ENCODE assay signal across 8 cellular contexts in the genomic region with DNA sequence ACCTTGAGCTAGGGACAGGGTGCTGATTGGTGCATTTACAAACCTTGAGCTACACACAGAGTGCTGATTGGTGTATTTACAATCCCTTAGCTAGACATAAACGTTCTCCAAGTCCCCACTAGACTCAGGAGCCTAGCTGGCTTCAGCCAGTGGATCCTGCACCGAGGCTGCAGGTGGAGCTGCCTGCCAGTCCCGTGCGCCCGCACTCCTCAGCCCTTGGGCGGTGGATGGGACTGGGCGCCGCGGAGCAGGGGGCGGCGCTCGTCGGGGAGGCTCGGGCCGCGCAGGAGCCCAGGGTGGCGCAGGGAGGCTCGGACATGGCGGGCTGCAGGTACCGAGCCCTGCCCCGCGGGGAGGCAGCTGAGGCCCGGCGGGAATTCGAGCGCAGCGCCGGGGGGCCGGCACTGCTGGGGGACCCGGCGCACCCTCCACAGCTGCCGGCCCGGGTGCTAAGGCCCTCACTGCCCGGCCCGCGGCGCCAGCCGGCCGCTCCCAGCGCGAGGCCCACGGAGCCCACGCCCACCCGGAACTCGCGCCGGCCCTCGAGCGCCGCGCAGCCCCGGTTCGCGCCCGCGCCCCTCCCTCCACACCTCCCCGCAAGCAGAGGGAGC.
DNase-seq lines count a peak whose midpoint lies in the region; ATAC-seq and TF ChIP-seq lines count a peak whose summit lies in the region.
"Not testable (repeated sequence)": the region's sequence is repeated elsewhere in the genome, so short reads cannot be mapped to it uniquely, and the experiment has no call there.

No MANE protein-coding gene starts in this region.

- H3K9me3 ChIP-seq in CD8-positive, alpha-beta memory T cell (ENCODE audit: low read length); gastroesophageal sphincter; lower lobe of right lung; thymus (ENCODE audit: control insufficient read depth): not testable (repeated sequence)

- not testable (repeated sequence) for H3K36me3 ChIP-seq in CD8-positive, alpha-beta memory T cell (ENCODE audit: insufficient read depth, low read length); gastroesophageal sphincter; lower lobe of right lung; thymus (ENCODE audit: control insufficient read depth, insufficient read depth)

- TF ChIP-seq POLR2A in gastroesophageal sphincter (IDR thresholded peaks at IDR 0.05), result not testable (repeated sequence)

- CTCF ChIA-PET in CD8-positive, alpha-beta memory T cell (lab: Charles Lee), result interaction anchor here (1.7 kb wide), 1 partner anchor 13 kb away, joined by 4 read pairs; no protein-coding TSS in a partner anchor

- TF ChIP-seq CTCF in gastroesophageal sphincter (IDR thresholded peaks at IDR 0.05); lower lobe of right lung (IDR thresholded peaks at IDR 0.05): not testable (repeated sequence)

- H3K4me1 ChIP-seq in CD8-positive, alpha-beta memory T cell (ENCODE audit: insufficient read depth, low read length), result peaks cover 18% of the 10 kb centered on the region
- H3K4me1 ChIP-seq in gastroesophageal sphincter (peaks cover 0 to 16% (median 5%) of the 10 kb centered on the region in 3 donors), lower lobe of right lung (peaks cover 21% of the 10 kb centered on the region)
- H3K4me1 ChIP-seq in thymus (ENCODE audit: control insufficient read depth, insufficient read depth, low read length), result not testable (repeated sequence)

- H3K27me3 Mint-ChIP-seq in CD8-positive, alpha-beta memory T cell, result peaks cover 26 to 43% of the 10 kb centered on the region in 2 donors

- H3K27ac Mint-ChIP-seq in CD8-positive, alpha-beta memory T cell; activated naive CD4-positive, alpha-beta T cell treated with anti-CD3 and anti-CD28 coated beads, Interleukin-2, amount 50 U/mL, for 72 hours: not testable (repeated sequence)

- not testable (repeated sequence) for H3K9me3 Mint-ChIP-seq in CD8-positive, alpha-beta memory T cell; activated naive CD4-positive, alpha-beta T cell treated with anti-CD3 and anti-CD28 coated beads, Interleukin-2, amount 50 U/mL, for 72 hours

- H3K27ac ChIP-seq in CD8-positive, alpha-beta memory T cell (ENCODE audit: low read depth, low read length); gastroesophageal sphincter; lower lobe of right lung; thymus (ENCODE audit: low read depth): not testable (repeated sequence)

- H3K4me3 Mint-ChIP-seq in CD8-positive, alpha-beta memory T cell, result peak overlapping the region; percentile 21 to 83 (median 70)

- WGBS in gastroesophageal sphincter (ENCODE audit: low coverage in 1 of 2), 2 donors, result no CpG with 5 or more reads among the region's 57 CpGs
- WGBS in thymus, result 4% methylated on average over 57 of the region's 57 CpGs

- POLR2A ChIA-PET in CD8-positive, alpha-beta memory T cell (lab: Charles Lee), result interaction anchor here (0.8 kb wide), 1 partner anchor 13 kb away, joined by 3 read pairs; no protein-coding TSS in a partner anchor

- not testable (repeated sequence) for H3K36me3 Mint-ChIP-seq in CD8-positive, alpha-beta memory T cell
- H3K36me3 Mint-ChIP-seq in activated naive CD4-positive, alpha-beta T cell treated with anti-CD3 and anti-CD28 coated beads, Interleukin-2, amount 50 U/mL, for 72 hours, result peaks cover 9 to 15% of the 10 kb centered on the region in 2 donors

- peak in 3 of 5 donors; percentile 21 to 31 (median 24) for DNase-seq in CD8-positive, alpha-beta memory T cell
- peak; percentile 23 to 57 for DNase-seq in NCI-H1930 (lab: John Stamatoyannopoulos, UW)
- peak; percentile 27 to 47 for DNase-seq in activated naive CD4-positive, alpha-beta T cell treated with anti-CD3 and anti-CD28 coated beads, Interleukin-2, amount 50 U/mL, for 72 hours (ENCODE audit: low spot score in 2 of 2)
- DNase-seq in lower lobe of right lung, result peak; percentile 39
- DNase-seq in sciatic nerve (ENCODE audit: low spot score), result peak; percentile 15

- intact Hi-C loops in lower lobe of right lung (cut with DNase I); sciatic nerve (cut with DNase I): not testable (repeated sequence)

- not testable (repeated sequence) for TF ChIP-seq EP300 in gastroesophageal sphincter (IDR thresholded peaks at IDR 0.05)

- H3K4me3 ChIP-seq in CD8-positive, alpha-beta memory T cell (ENCODE audit: low read length), result peak overlapping the region; percentile 26
- H3K4me3 ChIP-seq in gastroesophageal sphincter (peak overlapping the region in 1 of 2 donors; percentile 46), lower lobe of right lung (peak overlapping the region; percentile 50), thymus (ENCODE audit: low read length) (peak overlapping the region; percentile 35)

- H3K27me3 ChIP-seq in CD8-positive, alpha-beta memory T cell (ENCODE audit: insufficient read depth, low read length, poor library complexity, severe bottlenecking), result peaks cover 11% of the 10 kb centered on the region
- H3K27me3 ChIP-seq in gastroesophageal sphincter (peaks cover 92% of the 10 kb centered on the region), lower lobe of right lung (ENCODE audit: low read depth) (peaks cover 34% of the 10 kb centered on the region), thymus (ENCODE audit: control insufficient read depth, insufficient read depth) (peaks cover 32% of the 10 kb centered on the region)

- peaks cover 18 to 38% (median 25%) of the 10 kb centered on the region in 3 donors for H3K4me1 Mint-ChIP-seq in CD8-positive, alpha-beta memory T cell

- ATAC-seq in activated CD4-positive, CD25-positive, alpha-beta regulatory T cell treated with anti-CD3 and anti-CD28 coated beads, Interleukin-2, amount 50 U/mL, for 24 hours, result peak; percentile 14 to 19
- ATAC-seq in activated naive CD4-positive, alpha-beta T cell treated with anti-CD3 and anti-CD28 coated beads, Interleukin-2, amount 50 U/mL, for 72 hours, result peak; percentile 24 to 60
- ATAC-seq in gastroesophageal sphincter, result peak; percentile 43
- peak in 1 of 2 donors; percentile 68 for ATAC-seq in lower lobe of right lung
- ATAC-seq in sciatic nerve, result not testable (repeated sequence)
